In the genomic region with DNA sequence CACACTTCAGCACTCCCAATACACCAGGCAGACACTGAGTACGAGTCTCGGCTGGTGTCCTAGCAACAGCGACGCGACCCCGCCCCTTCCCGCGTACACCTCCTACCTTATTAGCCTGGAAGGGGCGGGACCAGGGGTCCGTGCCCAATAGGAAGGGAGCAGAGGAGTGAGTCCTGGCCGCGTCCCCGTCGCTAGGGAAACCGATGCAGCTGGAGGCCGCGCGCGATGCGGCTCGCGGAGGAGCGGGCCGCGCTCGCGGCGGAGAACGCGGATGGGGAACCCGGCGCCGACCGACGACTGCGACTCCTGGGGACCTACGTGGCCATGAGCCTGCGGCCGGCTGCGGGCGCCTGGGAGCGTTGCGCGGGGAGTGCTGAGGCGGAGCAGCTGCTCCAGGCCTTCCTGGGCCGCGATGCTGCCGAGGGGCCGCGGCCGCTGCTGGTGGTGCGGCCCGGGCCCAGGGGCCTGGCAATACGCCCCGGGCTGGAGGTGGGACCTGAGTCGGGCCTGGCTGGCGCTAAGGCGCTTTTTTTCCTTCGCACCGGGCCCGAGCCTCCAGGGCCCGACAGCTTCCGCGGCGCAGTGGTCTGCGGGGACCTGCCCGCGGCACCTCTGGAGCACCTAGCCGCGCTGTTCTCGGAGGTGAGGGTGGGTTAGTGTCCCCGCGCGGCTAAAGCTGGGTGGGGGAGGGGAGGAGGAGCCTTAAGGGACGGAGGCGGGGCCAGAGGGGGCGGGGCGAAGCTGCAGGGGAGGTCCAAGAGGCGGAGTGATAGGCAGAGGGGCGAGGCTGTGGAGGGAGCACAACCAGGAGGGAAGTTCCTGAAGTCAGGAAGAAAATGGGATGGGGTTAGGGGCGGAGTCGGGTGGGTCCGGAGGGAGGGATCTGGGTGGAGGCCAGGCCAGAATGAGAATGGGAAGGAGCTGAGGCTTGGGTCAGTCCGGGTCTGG, we compare ENCODE assay signal across 8 cellular contexts. TPM values are rescaled to one million over a fixed set of nuclear protein-coding genes. Genes with fewer than 3 reads are reported as not detected.
DNase-seq lines count a peak whose midpoint lies in the region; ATAC-seq lines count a peak whose summit lies in the region.

A gene with protein sequence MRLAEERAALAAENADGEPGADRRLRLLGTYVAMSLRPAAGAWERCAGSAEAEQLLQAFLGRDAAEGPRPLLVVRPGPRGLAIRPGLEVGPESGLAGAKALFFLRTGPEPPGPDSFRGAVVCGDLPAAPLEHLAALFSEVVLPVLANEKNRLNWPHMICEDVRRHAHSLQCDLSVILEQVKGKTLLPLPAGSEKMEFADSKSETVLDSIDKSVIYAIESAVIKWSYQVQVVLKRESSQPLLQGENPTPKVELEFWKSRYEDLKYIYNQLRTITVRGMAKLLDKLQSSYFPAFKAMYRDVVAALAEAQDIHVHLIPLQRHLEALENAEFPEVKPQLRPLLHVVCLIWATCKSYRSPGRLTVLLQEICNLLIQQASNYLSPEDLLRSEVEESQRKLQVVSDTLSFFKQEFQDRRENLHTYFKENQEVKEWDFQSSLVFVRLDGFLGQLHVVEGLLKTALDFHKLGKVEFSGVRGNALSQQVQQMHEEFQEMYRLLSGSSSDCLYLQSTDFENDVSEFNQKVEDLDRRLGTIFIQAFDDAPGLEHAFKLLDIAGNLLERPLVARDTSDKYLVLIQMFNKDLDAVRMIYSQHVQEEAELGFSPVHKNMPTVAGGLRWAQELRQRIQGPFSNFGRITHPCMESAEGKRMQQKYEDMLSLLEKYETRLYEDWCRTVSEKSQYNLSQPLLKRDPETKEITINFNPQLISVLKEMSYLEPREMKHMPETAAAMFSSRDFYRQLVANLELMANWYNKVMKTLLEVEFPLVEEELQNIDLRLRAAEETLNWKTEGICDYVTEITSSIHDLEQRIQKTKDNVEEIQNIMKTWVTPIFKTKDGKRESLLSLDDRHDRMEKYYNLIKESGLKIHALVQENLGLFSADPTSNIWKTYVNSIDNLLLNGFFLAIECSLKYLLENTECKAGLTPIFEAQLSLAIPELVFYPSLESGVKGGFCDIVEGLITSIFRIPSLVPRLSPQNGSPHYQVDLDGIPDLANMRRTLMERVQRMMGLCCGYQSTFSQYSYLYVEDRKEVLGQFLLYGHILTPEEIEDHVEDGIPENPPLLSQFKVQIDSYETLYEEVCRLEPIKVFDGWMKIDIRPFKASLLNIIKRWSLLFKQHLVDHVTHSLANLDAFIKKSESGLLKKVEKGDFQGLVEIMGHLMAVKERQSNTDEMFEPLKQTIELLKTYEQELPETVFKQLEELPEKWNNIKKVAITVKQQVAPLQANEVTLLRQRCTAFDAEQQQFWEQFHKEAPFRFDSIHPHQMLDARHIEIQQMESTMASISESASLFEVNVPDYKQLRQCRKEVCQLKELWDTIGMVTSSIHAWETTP (N-terminal part only) (plus strand): TSS at position 197 of the 948 bp plus-strand sequence. CDS start 29 bp downstream, at position 226.

- DNase-seq in AG20443 (ENCODE audit: low spot score): peak; percentile 55
- peak; percentile 94 for DNase-seq in NCI-H1048 (lab: John Stamatoyannopoulos, UW)
- peak; percentile 25 to 97 (median 87) for DNase-seq in anterior cingulate cortex (lab: John Stamatoyannopoulos, UW)
- DNase-seq in hypothalamus (lab: John Stamatoyannopoulos, UW): peak; percentile 3 to 95 (median 81)
- peak; percentile 98 for DNase-seq in posterior vena cava (ENCODE audit: low spot score)
- DNase-seq in DMS79 (lab: John Stamatoyannopoulos, UW): no peak
- no peak for DNase-seq in OCI-M1 (lab: John Stamatoyannopoulos, UW)

- no peak for ATAC-seq in GM21447 (IDR thresholded peaks at IDR 0.05; ENCODE audit: unreplicated experiment)

- intact Hi-C loops in posterior vena cava (cut with DNase I): no loop called here

RNA-seq across cellular contexts. Expression of the gene that starts here (rescaled TPM):
- under 1 TPM; 0.14 to 0.46 TPM for total RNA-seq in posterior vena cava

Comparison
In these comparisons a context has a peak if more than half of its experiments do, and no peak if none do; other contexts are left out.
1. Peak in DNase-seq in posterior vena cava; RNA of the gene not detected or under 1 TPM.
2. DNase-seq: peak in AG20443 (single experiment), NCI-H1048 (single experiment), anterior cingulate cortex (58 of 58) and hypothalamus (51 of 51); none in DMS79 (single experiment) and OCI-M1 (single experiment).